Comparison of ENCODE assay signal across 33 cellular contexts in the genomic region with DNA sequence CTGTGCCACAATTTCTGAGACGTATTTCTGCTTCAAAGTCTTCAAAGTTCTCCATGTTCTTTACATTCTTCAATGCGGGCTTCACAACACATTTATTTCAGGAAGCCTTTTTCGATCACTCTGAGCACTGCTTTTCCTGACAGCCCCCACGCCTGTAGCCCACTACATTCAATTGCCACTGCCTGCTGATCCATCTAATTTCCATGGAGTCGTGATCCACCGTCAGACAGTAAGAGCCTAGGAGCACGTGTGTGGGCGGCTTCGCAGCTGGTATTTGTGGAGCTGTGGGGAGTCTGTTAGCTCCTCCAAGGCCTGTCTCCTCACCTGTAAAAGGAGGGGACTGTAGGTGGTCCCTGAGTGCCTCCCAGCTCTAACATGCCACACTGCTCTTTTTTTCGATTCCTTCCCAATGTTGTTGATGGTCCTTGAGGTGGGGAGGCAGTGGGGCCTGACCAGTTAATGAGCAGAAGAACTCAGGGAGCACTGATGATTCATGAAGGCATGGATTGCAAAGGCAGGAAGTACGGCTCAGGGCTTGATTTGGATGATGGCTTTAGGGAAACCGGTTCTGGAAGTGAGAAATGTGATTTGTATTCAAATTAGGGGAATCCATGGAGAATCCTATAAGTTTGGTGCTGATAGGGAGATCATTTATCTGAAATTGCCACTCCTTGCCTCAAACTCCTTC.
A peak's percentile ranks its signal among the peaks of the same experiment; 100 is the strongest.
DNase-seq lines count a peak whose midpoint lies in the region; ATAC-seq and TF ChIP-seq lines count a peak whose summit lies in the region.
"Had no signal": no experiment of that assay in that cellular context is flagged by ENCODE, and none has a peak within 500 bp of the region (broad histone marks: within the 10 kb centered on the region; RNA-seq: fewer than 3 reads in every experiment).

No MANE protein-coding gene starts in this region.

- CTCF ChIA-PET in RWPE1 (lab: Yijun Ruan, JAX): no interaction called here
- CTCF ChIA-PET in MCF 10A (lab: Yijun Ruan, JAX): interaction anchor here (1.3 kb wide), 1 partner anchor 10 kb away, joined by 4 read pairs; no protein-coding TSS in a partner anchor

- H3K27ac Mint-ChIP-seq in nephron progenitor cell (no peak overlapping the region), MCF 10A (ENCODE audit: low read depth, unreplicated experiment) (no peak overlapping the region)
- H3K27ac Mint-ChIP-seq: activated naive CD4-positive, alpha-beta T cell treated with anti-CD3 and anti-CD28 coated beads, Interleukin-2, amount 50 U/mL, for 24 hours; activated T-helper 2 cell treated with anti-CD3 and anti-CD28 coated beads, Interferon-gamma antibody, Interleukin-2, Interleukin-4, amounts not matched to agents 10 μg/mL and 5 μg/mL and 100 μg/mL, durations not matched to agents 14 hours and 24 hours and 36 hours; B cell; CD4-positive, alpha-beta memory T cell; naive thymus-derived CD8-positive, alpha-beta T cell; stimulated activated memory B cell treated with anti-CD40 and anti-IgM and Interleukin-4, amounts not matched to agents 10 μg/mL and 1 μg/mL and 100 μg/mL, for 72 hours had no signal

- BruUV-seq in MCF 10A (replicated peaks; lab: Mats Ljungman, UMichigan): no TSS peak

- no peak overlapping the region for H3K4me3 ChIP-seq in epithelial cell of esophagus (ENCODE audit: low read length)
- H3K4me3 ChIP-seq: A549, lower lobe of right lung, Peyer's patch, SJCRH30, skin epidermis, upper lobe of left lung had no signal

- POLR2A ChIA-PET in RWPE1 (lab: Yijun Ruan, JAX; ENCODE audit: low non-redundant PET) (no interaction called here), MCF 10A (lab: Yijun Ruan, JAX) (no interaction called here)

- DNase-seq in Ammon's horn (ENCODE audit: low spot score) (peak; percentile 39), RWPE1 (ENCODE audit: low spot score) (peak; percentile 11), epithelial cell of esophagus (ENCODE audit: low read depth) (peak; percentile 40), middle frontal gyrus (ENCODE audit: extremely low spot score, low spot score) (peak; percentile 24), nephron progenitor cell (no peak), MCF 10A (ENCODE audit: unreplicated experiment) (no peak), COR-L47 (lab: John Stamatoyannopoulos, UW) (no peak), left lobe of liver (ENCODE audit: low spot score) (no peak)
- DNase-seq: activated CD4-positive, alpha-beta T cell treated with anti-CD3 and anti-CD28 coated beads for 48 hours; amniotic stem cell; CD4-positive, alpha-beta memory T cell; EL; erythroblast; islet precursor cell; Kasumi-1; lower lobe of right lung; MV-4-11; naive thymus-derived CD8-positive, alpha-beta T cell; NCI-H1436 treated with DMSO at 0.1 percent for 48 hours; NCI-H345; Peyer's patch; retina; SJCRH30; T-helper 9 cell; upper lobe of left lung had no signal

- no peak for ATAC-seq in left lobe of liver
- ATAC-seq: A549; HCT116; lower lobe of right lung; naive thymus-derived CD8-positive, alpha-beta T cell; stimulated activated memory B cell treated with anti-CD40 and anti-IgM and Interleukin-4, amounts not matched to agents 10 μg/mL and 1 μg/mL and 100 μg/mL, for 72 hours had no signal

- H3K27me3 Mint-ChIP-seq in nephron progenitor cell (ENCODE audit: low read depth, poor library complexity): peaks cover 49% of the 10 kb centered on the region
- H3K27me3 Mint-ChIP-seq in MCF 10A (ENCODE audit: insufficient read depth, unreplicated experiment): peaks cover 15% of the 10 kb centered on the region

- H3K4me3 Mint-ChIP-seq in nephron progenitor cell (no peak overlapping the region), MCF 10A (ENCODE audit: unreplicated experiment) (no peak overlapping the region)
- H3K4me3 Mint-ChIP-seq: activated naive CD4-positive, alpha-beta T cell treated with anti-CD3 and anti-CD28 coated beads, Interleukin-2, amount 50 U/mL, for 24 hours; B cell; naive thymus-derived CD8-positive, alpha-beta T cell; stimulated activated memory B cell treated with anti-CD40 and anti-IgM and Interleukin-4, amounts not matched to agents 10 μg/mL and 1 μg/mL and 100 μg/mL, for 72 hours had no signal

- peaks cover 28% of the 10 kb centered on the region for H3K4me1 Mint-ChIP-seq in nephron progenitor cell
- no peaks in the 10 kb centered on the region for H3K4me1 Mint-ChIP-seq in MCF 10A (ENCODE audit: insufficient read depth, unreplicated experiment)
- H3K4me1 Mint-ChIP-seq: activated naive CD4-positive, alpha-beta T cell treated with anti-CD3 and anti-CD28 coated beads, Interleukin-2, amount 50 U/mL, for 24 hours; B cell; CD4-positive, alpha-beta memory T cell; naive thymus-derived CD8-positive, alpha-beta T cell; stimulated activated memory B cell treated with anti-CD40 and anti-IgM and Interleukin-4, amounts not matched to agents 10 μg/mL and 1 μg/mL and 100 μg/mL, for 72 hours had no signal

- no peak overlapping the region for H3K27ac ChIP-seq in RWPE1
- H3K27ac ChIP-seq: A549, lower lobe of right lung, Peyer's patch, SJCRH30, skin epidermis, upper lobe of left lung, VCaP had no signal

- TF ChIP-seq CTCF in RWPE1 (conservative IDR thresholded peaks at IDR 0.05; ENCODE audit: low read depth) (no peak), epithelial cell of esophagus (IDR thresholded peaks at IDR 0.05; ENCODE audit: insufficient read depth, low read depth, low read length, missing control alignments) (no peak), nephron progenitor cell (IDR thresholded peaks at IDR 0.05) (no peak), MCF 10A (IDR thresholded peaks at IDR 0.05; ENCODE audit: unreplicated experiment) (no peak)

- intact Hi-C loops in MCF 10A (cut with micrococcal nuclease): no loop called here

- H3K9me3 Mint-ChIP-seq in nephron progenitor cell (peaks cover 5% of the 10 kb centered on the region), MCF 10A (ENCODE audit: unreplicated experiment) (no peaks in the 10 kb centered on the region)
- H3K9me3 Mint-ChIP-seq: activated T-helper 2 cell treated with anti-CD3 and anti-CD28 coated beads, Interferon-gamma antibody, Interleukin-2, Interleukin-4, amounts not matched to agents 10 μg/mL and 5 μg/mL and 100 μg/mL, durations not matched to agents 14 hours and 24 hours and 36 hours had no signal

- H3K36me3 Mint-ChIP-seq in nephron progenitor cell (ENCODE audit: low read depth) (no peaks in the 10 kb centered on the region), MCF 10A (ENCODE audit: insufficient read depth, unreplicated experiment) (no peaks in the 10 kb centered on the region)
- H3K36me3 Mint-ChIP-seq: activated naive CD4-positive, alpha-beta T cell treated with anti-CD3 and anti-CD28 coated beads, Interleukin-2, amount 50 U/mL, for 24 hours; CD4-positive, alpha-beta memory T cell; naive thymus-derived CD8-positive, alpha-beta T cell; stimulated activated memory B cell treated with anti-CD40 and anti-IgM and Interleukin-4, amounts not matched to agents 10 μg/mL and 1 μg/mL and 100 μg/mL, for 72 hours had no signal

Comparison
In these comparisons a context has a peak if more than half of its experiments do, and no peak if none do; other contexts are left out.
1. DNase-seq: peak in Ammon's horn (single experiment), RWPE1 (single experiment), epithelial cell of esophagus (single experiment) and middle frontal gyrus (single experiment); none in nephron progenitor cell (single experiment), MCF 10A (single experiment), COR-L47 (single experiment) and left lobe of liver (single experiment).